8 cellular contexts compared by ENCODE assay signal in the genomic region with DNA sequence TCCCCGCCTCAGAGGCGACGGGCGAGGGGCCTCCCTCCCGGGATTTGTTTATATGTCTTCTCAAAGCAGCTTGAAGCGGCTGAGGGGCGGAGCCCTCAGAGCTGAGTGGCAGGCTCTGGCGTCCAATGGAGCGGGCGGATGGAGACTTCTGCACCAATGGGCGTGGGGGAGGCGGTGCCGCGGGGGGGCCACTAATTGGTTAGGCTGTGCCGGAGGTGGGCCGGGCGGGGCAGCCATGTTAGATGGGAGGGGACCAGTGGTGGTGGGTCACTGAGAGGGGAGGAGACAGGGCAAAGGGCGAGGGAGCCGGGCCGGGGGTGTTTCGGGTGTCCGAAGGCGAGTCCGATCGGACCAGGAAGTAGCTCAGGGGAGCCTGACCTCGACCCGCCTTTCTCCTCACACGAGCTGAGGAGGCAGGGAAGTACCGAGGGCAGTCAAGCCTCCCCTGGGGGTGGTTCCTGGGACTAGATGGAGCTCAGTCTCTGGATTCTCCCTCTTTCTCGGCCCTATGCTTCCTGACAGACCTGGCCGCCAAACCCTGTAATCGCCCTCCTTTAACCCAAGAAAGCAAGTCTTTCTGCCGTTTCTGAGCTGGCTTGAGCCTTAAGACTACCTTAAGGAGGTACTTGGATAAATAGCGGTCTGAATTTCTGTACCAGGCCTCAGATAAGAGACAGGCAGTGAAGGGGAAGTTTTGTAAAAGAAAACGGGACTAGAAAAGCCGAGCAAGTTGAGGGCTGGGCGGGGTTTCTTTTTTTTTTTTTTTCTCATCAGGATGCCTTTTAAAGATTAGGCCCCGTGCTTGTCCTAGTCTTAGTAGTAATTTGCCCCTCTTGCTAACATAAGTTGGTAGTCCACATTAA. TPM values are rescaled to one million over a fixed set of nuclear protein-coding genes. Genes with fewer than 3 reads are reported as not detected.
DNase-seq lines count a peak whose midpoint lies in the region; ATAC-seq and TF ChIP-seq lines count a peak whose summit lies in the region.

No MANE protein-coding gene starts in this region.

- no peaks in the 10 kb centered on the region for H3K9me3 ChIP-seq in muscle layer of duodenum (ENCODE audit: control insufficient read depth in 1 of 2, low read length in 2 of 2)

- peak overlapping the region; percentile 93 for H3K27ac ChIP-seq in muscle layer of duodenum (ENCODE audit: low read length)

- peaks cover 7 to 31% of the 10 kb centered on the region in 2 donors for H3K4me1 ChIP-seq in muscle layer of duodenum (ENCODE audit: control insufficient read depth in 1 of 2, insufficient read depth in 2 of 2, low read length in 2 of 2)

- H3K36me3 ChIP-seq in muscle layer of duodenum (ENCODE audit: control insufficient read depth in 1 of 2, insufficient read depth in 2 of 2, low read length in 2 of 2) = peaks cover 0 to 7% of the 10 kb centered on the region in 2 donors

- no peaks in the 10 kb centered on the region for H3K27me3 ChIP-seq in muscle layer of duodenum (ENCODE audit: low read depth, low read length)

- DNase-seq in DMS79 (lab: John Stamatoyannopoulos, UW) (peak; percentile 72), KG1 (lab: John Stamatoyannopoulos, UW) (peak; percentile 100)
- peak; percentile 99 for DNase-seq in activated T-cell treated with anti-CD3 and anti-CD28 coated beads, Interleukin-2, amount 50 U/mL, for 48 hours
- peak; percentile 99 for DNase-seq in stimulated activated CD8-positive, alpha-beta memory T cell treated with anti-CD3 and anti-CD28 coated beads, Interleukin-7, amount 100 ng/mL, for 24 hours (ENCODE audit: low read depth)

- peak; percentile 75 for ATAC-seq in GM21737 (IDR thresholded peaks at IDR 0.05; ENCODE audit: unreplicated experiment)
- ATAC-seq in esophagus mucosa = peak; percentile 97

- peak overlapping the region; percentile 79 to 100 for H3K4me3 ChIP-seq in muscle layer of duodenum (ENCODE audit: low read depth in 1 of 2, low read length in 2 of 2)

TF ChIP-seq in PFSK-1, 5 proteins besides CTCF, POLR2A, EP300 and RAD21:
- TF ChIP-seq POLR2AphosphoS5 (IDR thresholded peaks at IDR 0.05; ENCODE audit: low read depth, low read length) (peak; percentile 62), SIN3A (IDR thresholded peaks at IDR 0.05; ENCODE audit: borderline replicate concordance, insufficient read depth, low read length) (peak; percentile 45; the same call in 1 of the 2 replicates), FOXP2 (optimal IDR thresholded peaks at IDR 0.05; ENCODE audit: borderline replicate concordance, extremely low read depth, extremely low read length, insufficient read depth) (peak; percentile 43), TAF1 (IDR thresholded peaks at IDR 0.05; ENCODE audit: borderline replicate concordance, insufficient read depth, low read length) (no peak)
- TF ChIP-seq, protein P1, sequence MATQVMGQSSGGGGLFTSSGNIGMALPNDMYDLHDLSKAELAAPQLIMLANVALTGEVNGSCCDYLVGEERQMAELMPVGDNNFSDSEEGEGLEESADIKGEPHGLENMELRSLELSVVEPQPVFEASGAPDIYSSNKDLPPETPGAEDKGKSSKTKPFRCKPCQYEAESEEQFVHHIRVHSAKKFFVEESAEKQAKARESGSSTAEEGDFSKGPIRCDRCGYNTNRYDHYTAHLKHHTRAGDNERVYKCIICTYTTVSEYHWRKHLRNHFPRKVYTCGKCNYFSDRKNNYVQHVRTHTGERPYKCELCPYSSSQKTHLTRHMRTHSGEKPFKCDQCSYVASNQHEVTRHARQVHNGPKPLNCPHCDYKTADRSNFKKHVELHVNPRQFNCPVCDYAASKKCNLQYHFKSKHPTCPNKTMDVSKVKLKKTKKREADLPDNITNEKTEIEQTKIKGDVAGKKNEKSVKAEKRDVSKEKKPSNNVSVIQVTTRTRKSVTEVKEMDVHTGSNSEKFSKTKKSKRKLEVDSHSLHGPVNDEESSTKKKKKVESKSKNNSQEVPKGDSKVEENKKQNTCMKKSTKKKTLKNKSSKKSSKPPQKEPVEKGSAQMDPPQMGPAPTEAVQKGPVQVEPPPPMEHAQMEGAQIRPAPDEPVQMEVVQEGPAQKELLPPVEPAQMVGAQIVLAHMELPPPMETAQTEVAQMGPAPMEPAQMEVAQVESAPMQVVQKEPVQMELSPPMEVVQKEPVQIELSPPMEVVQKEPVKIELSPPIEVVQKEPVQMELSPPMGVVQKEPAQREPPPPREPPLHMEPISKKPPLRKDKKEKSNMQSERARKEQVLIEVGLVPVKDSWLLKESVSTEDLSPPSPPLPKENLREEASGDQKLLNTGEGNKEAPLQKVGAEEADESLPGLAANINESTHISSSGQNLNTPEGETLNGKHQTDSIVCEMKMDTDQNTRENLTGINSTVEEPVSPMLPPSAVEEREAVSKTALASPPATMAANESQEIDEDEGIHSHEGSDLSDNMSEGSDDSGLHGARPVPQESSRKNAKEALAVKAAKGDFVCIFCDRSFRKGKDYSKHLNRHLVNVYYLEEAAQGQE (IDR thresholded peaks at IDR 0.05; ENCODE audit: insufficient read depth in 1 of 2, low read depth in 2 of 2, low read length in 2 of 2) = no peak

RNA-seq across cellular contexts. Expression of gene CREBRF, which starts 1.1 kb away (rescaled TPM):
- 4.7 TPM for polyA plus RNA-seq in PFSK-1 (2012; ENCODE audit: insufficient read length, low read depth)
- 6.5 TPM for total RNA-seq in esophagus mucosa

Comparison
In these comparisons a context has a peak if more than half of its experiments do, and no peak if none do; other contexts are left out.
1. Peak in every context shown above with its lines: DNase-seq, ATAC-seq, H3K4me3 ChIP-seq and H3K27ac ChIP-seq.